In the genomic region with DNA sequence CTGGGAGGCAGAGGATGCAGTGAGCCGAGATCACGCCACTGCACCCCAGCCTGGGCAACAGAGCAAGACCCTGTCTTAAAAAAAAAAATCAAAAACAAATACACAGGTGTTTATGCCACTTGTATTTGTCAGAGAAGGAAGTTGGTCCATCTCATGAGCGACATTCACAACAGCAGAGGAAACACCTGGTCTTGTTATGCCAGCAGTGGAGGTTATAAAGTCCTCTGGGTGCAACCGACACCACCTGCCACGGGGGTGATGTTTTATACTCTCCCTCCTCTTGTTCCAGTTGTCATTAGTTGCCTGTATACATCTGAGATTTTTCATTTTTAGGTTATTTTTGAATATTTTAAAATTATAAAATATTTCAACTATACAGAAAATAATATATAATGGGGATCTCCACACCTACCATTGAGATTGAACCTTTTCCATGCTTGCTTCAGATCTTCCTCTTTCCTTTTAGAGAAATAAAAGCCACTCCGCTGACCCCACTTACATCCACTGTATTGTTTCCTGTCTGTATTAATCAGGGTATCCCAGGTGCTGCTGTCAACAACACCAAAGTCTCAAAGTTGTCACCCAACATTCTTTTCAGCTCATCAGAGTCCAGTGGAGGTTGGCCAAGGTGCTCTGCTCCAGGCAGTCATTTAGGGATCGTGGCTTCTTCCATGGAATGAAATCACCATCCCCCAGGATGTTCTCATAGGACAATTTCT, we compare ENCODE assay signal across 24 cellular contexts.
DNase-seq lines count a peak whose midpoint lies in the region; ATAC-seq and TF ChIP-seq lines count a peak whose summit lies in the region.
"Had no signal": no experiment of that assay in that cellular context is flagged by ENCODE, and none has a peak within 500 bp of the region (broad histone marks: within the 10 kb centered on the region; RNA-seq: fewer than 3 reads in every experiment).

No MANE protein-coding gene starts in this region.

- peaks cover 3% of the 10 kb centered on the region for H3K36me3 Mint-ChIP-seq in activated T-cell treated with anti-CD3 and anti-CD28 coated beads, Interleukin-2, amount 50 U/mL, for 4 hours (ENCODE audit: insufficient read depth)

- no peaks in the 10 kb centered on the region for H3K27me3 ChIP-seq in SU-DHL-6 (ENCODE audit: low read length)
- H3K27me3 ChIP-seq in thymus (ENCODE audit: control insufficient read depth, insufficient read depth): no peaks in the 10 kb centered on the region
- H3K27me3 ChIP-seq: heart left ventricle, left lung, MG63 had no signal

- no peaks in the 10 kb centered on the region for H4K20me1 ChIP-seq in SU-DHL-6 (ENCODE audit: low read depth, low read length)

- no peak for TF ChIP-seq CTCF in SU-DHL-6 (IDR thresholded peaks at IDR 0.05; ENCODE audit: insufficient read depth, low read length, poor library complexity, severe bottlenecking)

- H3K79me2 ChIP-seq in SU-DHL-6 (ENCODE audit: insufficient read depth, low read length): no peaks in the 10 kb centered on the region

- peak overlapping the region; percentile 61 for H3K4me2 ChIP-seq in SU-DHL-6 (ENCODE audit: low read depth, low read length, poor library complexity, severe bottlenecking)

- peaks cover 17% of the 10 kb centered on the region for H3K9me3 Mint-ChIP-seq in activated T-cell treated with anti-CD3 and anti-CD28 coated beads, Interleukin-2, amount 50 U/mL, for 4 hours
- H3K9me3 Mint-ChIP-seq: central memory CD8-positive, alpha-beta T cell had no signal

- ATAC-seq in HG03354 (IDR thresholded peaks at IDR 0.05; ENCODE audit: poor library complexity, severe bottlenecking, unreplicated experiment): peak; percentile 86
- no peak for ATAC-seq in stimulated activated naive CD8-positive, alpha-beta T cell treated with anti-CD3 and anti-CD28 coated beads, Interleukin-15, Interleukin-2, amounts not matched to agents 100 U/mL and 50 U/mL, for 24 hours
- ATAC-seq in activated T-cell treated with anti-CD3 and anti-CD28 coated beads, Interleukin-2, amount 50 U/mL, for 4 hours: no peak
- ATAC-seq: heart left ventricle, left lung had no signal

- H3K27me3 Mint-ChIP-seq in activated T-cell treated with anti-CD3 and anti-CD28 coated beads, Interleukin-2, amount 50 U/mL, for 4 hours (ENCODE audit: low read depth): no peaks in the 10 kb centered on the region
- H3K27me3 Mint-ChIP-seq: central memory CD8-positive, alpha-beta T cell had no signal

- H3F3A ChIP-seq in SU-DHL-6 (ENCODE audit: insufficient read depth): peaks cover 58% of the 10 kb centered on the region

- H3K4me1 Mint-ChIP-seq in activated T-cell treated with anti-CD3 and anti-CD28 coated beads, Interleukin-2, amount 50 U/mL, for 4 hours (ENCODE audit: low read depth): no peaks in the 10 kb centered on the region
- H3K4me1 Mint-ChIP-seq: central memory CD8-positive, alpha-beta T cell had no signal

- no peak overlapping the region for H3K4me3 Mint-ChIP-seq in activated T-cell treated with anti-CD3 and anti-CD28 coated beads, Interleukin-2, amount 50 U/mL, for 4 hours
- H3K4me3 Mint-ChIP-seq: central memory CD8-positive, alpha-beta T cell had no signal

- H3K9ac ChIP-seq in SU-DHL-6 (ENCODE audit: low read length): peak overlapping the region; percentile 40

- H3K4me3 ChIP-seq in SU-DHL-6 (ENCODE audit: insufficient read depth, low read length, poor library complexity, severe bottlenecking) (peak overlapping the region; percentile 30), thymus (ENCODE audit: low read length) (no peak overlapping the region)
- H3K4me3 ChIP-seq: heart left ventricle, left lung, MG63, skin epidermis had no signal

- no peak overlapping the region for H2AFZ ChIP-seq in SU-DHL-6 (ENCODE audit: low read depth, low read length, severe bottlenecking)

- H3K36me3 ChIP-seq in SU-DHL-6 (ENCODE audit: low read length) (no peaks in the 10 kb centered on the region), thymus (ENCODE audit: control insufficient read depth, insufficient read depth) (peaks cover 11% of the 10 kb centered on the region)
- H3K36me3 ChIP-seq: heart left ventricle, left lung, MG63 had no signal

- peak overlapping the region; percentile 95 for H3K27ac ChIP-seq in SU-DHL-6 (ENCODE audit: low read depth, low read length)
- peak overlapping the region; percentile 82 for H3K27ac ChIP-seq in thymus (ENCODE audit: low read depth)
- H3K27ac ChIP-seq: heart left ventricle, left lung had no signal

- DNase-seq in NCI-H510A treated with DMSO at 0.1 percent for 48 hours (lab: John Stamatoyannopoulos, UW) (peak; percentile 11), NCI-H510A (lab: John Stamatoyannopoulos, UW) (no peak), NCI-H526 (lab: John Stamatoyannopoulos, UW) (no peak)
- no peak for DNase-seq in stimulated activated naive CD8-positive, alpha-beta T cell treated with anti-CD3 and anti-CD28 coated beads, Interleukin-15, Interleukin-2, amounts not matched to agents 100 U/mL and 50 U/mL, for 24 hours
- no peak for DNase-seq in activated T-cell treated with anti-CD3 and anti-CD28 coated beads, Interleukin-2, amount 50 U/mL, for 4 hours
- DNase-seq: 8988T; activated CD4-positive, alpha-beta T cell treated with anti-CD3 and anti-CD28 coated beads, Interleukin-2, amount 50 U/mL, for 1 hour; activated CD8-positive, alpha-beta memory T cell treated with anti-CD3 and anti-CD28 coated beads, Interleukin-2, amount 50 U/mL, for 4 hours; activated gamma-delta T cell treated with Interleukin-2 at 50 U/mL for 16 hours; amniotic stem cell; Caco-2; effector CD8-positive, alpha-beta T cell; heart left ventricle; left lung; MG63; NCI-H1694 treated with DMSO at 0.1 percent for 48 hours; NCI-H345; Right ventricle myocardium superior; stimulated activated CD4-positive, alpha-beta T cell treated with anti-CD3 and anti-CD28 coated beads, Interleukin-2, amount 100 ng/mL, for 48 hours had no signal

- 23% methylated on average over 7 of the region's 7 CpGs for WGBS in thymus

- peaks cover 41% of the 10 kb centered on the region for H3K4me1 ChIP-seq in thymus (ENCODE audit: control insufficient read depth, insufficient read depth, low read length)
- H3K4me1 ChIP-seq: Caco-2, left lung had no signal

- no peaks in the 10 kb centered on the region for H3K9me2 ChIP-seq in SU-DHL-6 (replicated peaks; ENCODE audit: insufficient read depth, low read length)

- no peaks in the 10 kb centered on the region for H3K9me3 ChIP-seq in SU-DHL-6 (ENCODE audit: insufficient read depth, low read length)
- peaks cover 6% of the 10 kb centered on the region for H3K9me3 ChIP-seq in thymus (ENCODE audit: control insufficient read depth)
- H3K9me3 ChIP-seq: Caco-2, MG63 had no signal
